ENCODE assay signal across 20 cellular contexts in the genomic region with DNA sequence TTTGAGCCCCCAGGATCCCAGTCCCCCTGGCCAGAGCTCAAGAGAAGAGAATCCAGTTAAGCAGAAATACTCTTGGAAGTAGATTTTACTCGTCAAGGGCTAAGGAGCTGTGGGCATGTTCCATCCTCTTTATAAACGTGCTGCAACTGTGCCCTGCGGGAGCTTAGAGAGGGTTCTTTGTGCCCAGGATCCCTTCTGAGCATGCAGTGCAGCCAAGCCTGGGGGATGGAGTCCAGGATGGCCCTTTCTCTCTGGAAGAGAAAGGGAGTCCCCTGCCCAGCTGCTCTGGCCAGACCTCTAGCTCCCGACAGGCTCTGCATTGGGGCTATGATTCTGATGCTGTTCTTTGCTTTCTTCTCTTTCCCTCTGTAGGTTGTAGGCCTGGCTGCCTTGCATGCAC. TPM values are rescaled to one million over a fixed set of nuclear protein-coding genes. Genes with fewer than 3 reads are reported as not detected.
DNase-seq lines count a peak whose midpoint lies in the region; ATAC-seq and TF ChIP-seq lines count a peak whose summit lies in the region.
"Had no signal": no experiment of that assay in that cellular context is flagged by ENCODE, and none has a peak within 500 bp of the region (broad histone marks: within the 10 kb centered on the region; RNA-seq: fewer than 3 reads in every experiment).

No MANE protein-coding gene starts in this region.

- H3K4me3 Mint-ChIP-seq in activated naive CD8-positive, alpha-beta T cell treated with anti-CD3 and anti-CD28 coated beads for 36 hours = no peak overlapping the region
- H3K4me3 Mint-ChIP-seq in activated naive CD8-positive, alpha-beta T cell treated with anti-CD3 and anti-CD28 coated beads, Interleukin-2, amount 50 U/mL, for 24 hours = no peak overlapping the region
- no peak overlapping the region for H3K4me3 Mint-ChIP-seq in central memory CD8-positive, alpha-beta T cell
- H3K4me3 Mint-ChIP-seq: CD4-positive, alpha-beta T cell; H9 had no signal

- no peaks in the 10 kb centered on the region for H3K9me3 Mint-ChIP-seq in activated naive CD8-positive, alpha-beta T cell treated with anti-CD3 and anti-CD28 coated beads for 36 hours
- H3K9me3 Mint-ChIP-seq in activated naive CD8-positive, alpha-beta T cell treated with anti-CD3 and anti-CD28 coated beads, Interleukin-2, amount 50 U/mL, for 24 hours = no peaks in the 10 kb centered on the region
- no peaks in the 10 kb centered on the region for H3K9me3 Mint-ChIP-seq in central memory CD8-positive, alpha-beta T cell
- H3K9me3 Mint-ChIP-seq: CD4-positive, alpha-beta T cell; H9 had no signal

- no peak for DNase-seq in activated naive CD8-positive, alpha-beta T cell treated with anti-CD3 and anti-CD28 coated beads for 36 hours
- DNase-seq in activated naive CD8-positive, alpha-beta T cell treated with anti-CD3 and anti-CD28 coated beads, Interleukin-2, amount 50 U/mL, for 24 hours = no peak
- no peak for DNase-seq in central memory CD8-positive, alpha-beta T cell (ENCODE audit: low spot score in 2 of 2)
- peak in 2 of 3 donors; percentile 15 to 17 for DNase-seq in mucosa of descending colon
- DNase-seq in superior temporal gyrus (ENCODE audit: extremely low spot score) = peak; percentile 44
- DNase-seq in brain microvascular endothelial cell = no peak
- DNase-seq: CD4-positive, alpha-beta T cell; EL; H9; KG1; NCI-H146; NCI-H2081; NCI-H510A; NCI-H82; PC-3 had no signal

- peaks cover 31% of the 10 kb centered on the region for H3K36me3 Mint-ChIP-seq in activated naive CD8-positive, alpha-beta T cell treated with anti-CD3 and anti-CD28 coated beads for 36 hours
- peaks cover 39% of the 10 kb centered on the region for H3K36me3 Mint-ChIP-seq in activated naive CD8-positive, alpha-beta T cell treated with anti-CD3 and anti-CD28 coated beads, Interleukin-2, amount 50 U/mL, for 24 hours (ENCODE audit: low read depth)
- H3K36me3 Mint-ChIP-seq in central memory CD8-positive, alpha-beta T cell (ENCODE audit: insufficient read depth) = peaks cover 17% of the 10 kb centered on the region

- peaks cover 11% of the 10 kb centered on the region for H3K4me1 ChIP-seq in mucosa of descending colon (ENCODE audit: low read depth)
- H3K4me1 ChIP-seq: A549 had no signal

- H3K36me3 ChIP-seq in mucosa of descending colon (ENCODE audit: low read depth) (no peaks in the 10 kb centered on the region), brain microvascular endothelial cell (replicated peaks) (peaks cover 80% of the 10 kb centered on the region)

- H3K27ac ChIP-seq in brain microvascular endothelial cell = no peak overlapping the region
- H3K27ac ChIP-seq: A549, RWPE1 had no signal

- no peaks in the 10 kb centered on the region for H3K27me3 Mint-ChIP-seq in activated naive CD8-positive, alpha-beta T cell treated with anti-CD3 and anti-CD28 coated beads for 36 hours
- H3K27me3 Mint-ChIP-seq in activated naive CD8-positive, alpha-beta T cell treated with anti-CD3 and anti-CD28 coated beads, Interleukin-2, amount 50 U/mL, for 24 hours = no peaks in the 10 kb centered on the region
- H3K27me3 Mint-ChIP-seq in central memory CD8-positive, alpha-beta T cell = no peaks in the 10 kb centered on the region
- H3K27me3 Mint-ChIP-seq: CD4-positive, alpha-beta T cell had no signal

- intact Hi-C loops in mucosa of descending colon (cut with DNase I, micrococcal nuclease) = no loop called here

- H3K4me3 ChIP-seq in mucosa of descending colon = no peak overlapping the region
- no peak overlapping the region for H3K4me3 ChIP-seq in brain microvascular endothelial cell (ENCODE audit: low read depth, low read length)
- H3K4me3 ChIP-seq: A549 had no signal

- ATAC-seq in activated naive CD8-positive, alpha-beta T cell treated with anti-CD3 and anti-CD28 coated beads, Interleukin-2, amount 50 U/mL, for 24 hours = no peak
- no peak for ATAC-seq in central memory CD8-positive, alpha-beta T cell (replicated peaks; ENCODE audit: extremely low read depth, poor library complexity, severe bottlenecking)
- ATAC-seq in mucosa of descending colon (no peak), GM18858 (IDR thresholded peaks at IDR 0.05; ENCODE audit: unreplicated experiment) (no peak), HG03571 (IDR thresholded peaks at IDR 0.05; ENCODE audit: unreplicated experiment) (no peak)
- ATAC-seq: A549, HepG2, PC-3 had no signal

- peak overlapping the region; percentile 20 for H3K27ac Mint-ChIP-seq in activated naive CD8-positive, alpha-beta T cell treated with anti-CD3 and anti-CD28 coated beads for 36 hours
- H3K27ac Mint-ChIP-seq in activated naive CD8-positive, alpha-beta T cell treated with anti-CD3 and anti-CD28 coated beads, Interleukin-2, amount 50 U/mL, for 24 hours = no peak overlapping the region
- H3K27ac Mint-ChIP-seq in central memory CD8-positive, alpha-beta T cell (ENCODE audit: low read depth) = peak overlapping the region; percentile 32
- H3K27ac Mint-ChIP-seq: CD4-positive, alpha-beta T cell had no signal

- no peaks in the 10 kb centered on the region for H3K27me3 ChIP-seq in brain microvascular endothelial cell (replicated peaks)

- peaks cover 16% of the 10 kb centered on the region for H3K4me1 Mint-ChIP-seq in activated naive CD8-positive, alpha-beta T cell treated with anti-CD3 and anti-CD28 coated beads for 36 hours
- peaks cover 18% of the 10 kb centered on the region for H3K4me1 Mint-ChIP-seq in activated naive CD8-positive, alpha-beta T cell treated with anti-CD3 and anti-CD28 coated beads, Interleukin-2, amount 50 U/mL, for 24 hours
- no peaks in the 10 kb centered on the region for H3K4me1 Mint-ChIP-seq in central memory CD8-positive, alpha-beta T cell
- H3K4me1 Mint-ChIP-seq: H9 had no signal

- in situ Hi-C loops in brain microvascular endothelial cell (cut with HindIII; ENCODE audit: low pct_ligation_motif_present, low sequenced_read_pairs) = no loop called here

- H3K9me3 ChIP-seq in mucosa of descending colon = no peaks in the 10 kb centered on the region
- H3K9me3 ChIP-seq: A549 had no signal

- TF ChIP-seq CTCF in mucosa of descending colon (IDR thresholded peaks at IDR 0.05) (no peak), brain microvascular endothelial cell (IDR thresholded peaks at IDR 0.05; ENCODE audit: low read depth, low read length, missing control alignments) (no peak)

RNA-seq across cellular contexts. Expression of a gene that starts 9.4 kb away (rescaled TPM):
- 10 to 100 TPM; 25.1 to 25.3 TPM for total RNA-seq in activated naive CD8-positive, alpha-beta T cell treated with anti-CD3 and anti-CD28 coated beads for 36 hours
- 100 to 1,000 TPM; 217 to 573 (median 482) TPM for total RNA-seq in mucosa of descending colon

Comparison
In these comparisons a context has a peak if more than half of its experiments do, and no peak if none do; other contexts are left out.
1. DNase-seq: peak in mucosa of descending colon (2 of 3) and superior temporal gyrus (single experiment); none in activated naive CD8-positive, alpha-beta T cell treated with anti-CD3 and anti-CD28 coated beads for 36 hours (single experiment), activated naive CD8-positive, alpha-beta T cell treated with anti-CD3 and anti-CD28 coated beads, Interleukin-2, amount 50 U/mL, for 24 hours (single experiment), central memory CD8-positive, alpha-beta T cell (0 of 2) and brain microvascular endothelial cell (single experiment).
2. RNA of a gene that starts 9.4 kb away (total RNA-seq): 217 to 573 TPM in mucosa of descending colon; 25.1 to 25.3 TPM in activated naive CD8-positive, alpha-beta T cell treated with anti-CD3 and anti-CD28 coated beads for 36 hours; every median in the first group is over 4 times any median in the second.